Comparison of ENCODE assay signal across 9 cellular contexts in genomic region chr1:112840631-112841624, GRCh38.
DNase-seq lines count a peak whose midpoint lies in the region; ATAC-seq, FAIRE-seq and TF ChIP-seq lines count a peak whose summit lies in the region.
"Had no signal": no experiment of that assay in that cellular context is flagged by ENCODE, and none has a peak within 500 bp of the region (broad histone marks: within the 10 kb centered on the region; RNA-seq: fewer than 3 reads in every experiment).

No MANE protein-coding gene starts in this region.

- no peaks in the 10 kb centered on the region for H4K20me1 ChIP-seq in keratinocyte (ENCODE audit: control insufficient read depth, extremely low read depth, insufficient read depth, low read length)

- no peaks in the 10 kb centered on the region for H3K79me2 ChIP-seq in keratinocyte (ENCODE audit: control insufficient read depth, insufficient read depth, low read length)

- H3K27me3 ChIP-seq in keratinocyte (ENCODE audit: control insufficient read depth, extremely low read depth, insufficient read depth, low read length) = no peaks in the 10 kb centered on the region
- no peaks in the 10 kb centered on the region for H3K27me3 ChIP-seq in ovary
- H3K27me3 ChIP-seq: heart right ventricle had no signal

- H3K27me3 Mint-ChIP-seq in activated CD4-positive, alpha-beta T cell treated with anti-CD3 and anti-CD28 coated beads for 36 hours = peaks cover 9% of the 10 kb centered on the region

- no peaks in the 10 kb centered on the region for H3K9me3 Mint-ChIP-seq in activated CD4-positive, alpha-beta T cell treated with anti-CD3 and anti-CD28 coated beads for 36 hours (ENCODE audit: low read depth)

- dilution Hi-C loops in keratinocyte (cut with MboI; ENCODE audit: extremely low pct_ligation_motif_present, low sequenced_read_pairs) = no loop called here

- H3K4me2 ChIP-seq in keratinocyte (ENCODE audit: control insufficient read depth, extremely low read depth, insufficient read depth, low read depth, low read length) = peak overlapping the region; percentile 4

- TF ChIP-seq CTCF in keratinocyte (optimal IDR thresholded peaks at IDR 0.05 in 1 of 3, IDR thresholded peaks at IDR 0.05 in 1 of 3, conservative IDR thresholded peaks at IDR 0.05 in 1 of 3; ENCODE audit: extremely low read depth in 1 of 3, insufficient read depth in 2 of 3, low read length in 3 of 3) (no peak), ovary (IDR thresholded peaks at IDR 0.05) (no peak)

- no peak overlapping the region for H3K27ac Mint-ChIP-seq in activated CD4-positive, alpha-beta T cell treated with anti-CD3 and anti-CD28 coated beads for 36 hours

- H3K9ac ChIP-seq in keratinocyte (ENCODE audit: control insufficient read depth, extremely low read depth, insufficient read depth, low read length) = no peak overlapping the region

- H3K36me3 ChIP-seq in keratinocyte (ENCODE audit: control insufficient read depth in 2 of 2, extremely low read depth in 1 of 2, insufficient read depth in 2 of 2, low read length in 2 of 2) (no peaks in the 10 kb centered on the region), ovary (no peaks in the 10 kb centered on the region)
- H3K36me3 ChIP-seq: heart right ventricle had no signal

- H2AFZ ChIP-seq in keratinocyte (ENCODE audit: control insufficient read depth, low read length) = peak overlapping the region; percentile 40

- no peak for TF ChIP-seq EP300 in ovary (IDR thresholded peaks at IDR 0.05)

- peaks cover 12% of the 10 kb centered on the region for H3K4me1 Mint-ChIP-seq in activated CD4-positive, alpha-beta T cell treated with anti-CD3 and anti-CD28 coated beads for 36 hours

- no peak overlapping the region for H3K27ac ChIP-seq in keratinocyte (ENCODE audit: control insufficient read depth, insufficient read depth, low read length)
- no peak overlapping the region for H3K27ac ChIP-seq in ovary

- H3K4me1 ChIP-seq in keratinocyte (ENCODE audit: control insufficient read depth, extremely low read depth, insufficient read depth, low read length) (peaks cover 19% of the 10 kb centered on the region), ovary (ENCODE audit: insufficient read depth) (no peaks in the 10 kb centered on the region)

- no peaks in the 10 kb centered on the region for H3K36me3 Mint-ChIP-seq in activated CD4-positive, alpha-beta T cell treated with anti-CD3 and anti-CD28 coated beads for 36 hours (ENCODE audit: low read depth)

- no peak for TF ChIP-seq POLR2A in ovary (IDR thresholded peaks at IDR 0.05)

- no peaks in the 10 kb centered on the region for H3K9me1 ChIP-seq in keratinocyte (ENCODE audit: control insufficient read depth, extremely low read depth, insufficient read depth, low read length)

- no peak for FAIRE-seq in keratinocyte (lab: Jason Lieb, UNC)

- ATAC-seq in activated CD4-positive, alpha-beta T cell treated with anti-CD3 and anti-CD28 coated beads for 36 hours = no peak

- WGBS in ovary, 3 donors = 83 to 85% (median 83%) methylated on average over 7 of the region's 7 CpGs

- H3K9me3 ChIP-seq in keratinocyte (ENCODE audit: control insufficient read depth, low read depth, low read length) (no peaks in the 10 kb centered on the region), ovary (no peaks in the 10 kb centered on the region)
- H3K9me3 ChIP-seq: heart right ventricle had no signal

- H3K4me3 Mint-ChIP-seq in activated CD4-positive, alpha-beta T cell treated with anti-CD3 and anti-CD28 coated beads for 36 hours = no peak overlapping the region

- DNase-seq in ELR (ENCODE audit: low read depth) (peak; percentile 48), HEK293T (ENCODE audit: extremely low spot score) (no peak), NCI-H510A (lab: John Stamatoyannopoulos, UW) (peak; percentile 61), keratinocyte (ENCODE audit: low read depth, low spot score) (no peak), ovary (no peak), cerebellar cortex (ENCODE audit: low spot score) (no peak)
- no peak for DNase-seq in stimulated activated naive CD4-positive, alpha-beta T cell treated with Interleukin-2 at 50 U/mL for 16 hours (lab: John Stamatoyannopoulos, UW)
- no peak for DNase-seq in activated CD4-positive, alpha-beta T cell treated with anti-CD3 and anti-CD28 coated beads for 36 hours
- DNase-seq: heart right ventricle had no signal

- CTCF ChIA-PET in HEK293T (lab: Yijun Ruan, JAX) = interaction anchor here (0.6 kb wide), 1 partner anchor 232 kb away, joined by 4 read pairs; the partner anchor contains the start of gene LRIG2
- CTCF ChIA-PET in activated CD4-positive, alpha-beta T cell treated with anti-CD3 and anti-CD28 coated beads for 36 hours (lab: Charles Lee) = interaction anchor here (0.6 to 1.1 kb wide), 4 partner anchors 11 to 956 kb away, joined by 3 to 4 read pairs (median 3); partner anchors contain the start of gene PPM1J

- H3K4me3 ChIP-seq in keratinocyte (ENCODE audit: control insufficient read depth in 2 of 3, extremely low read depth in 1 of 3, insufficient read depth in 2 of 3, low read depth in 1 of 3, low read length in 3 of 3) = no peak overlapping the region
- no peak overlapping the region for H3K4me3 ChIP-seq in ovary
- H3K4me3 ChIP-seq: heart right ventricle had no signal

- POLR2A ChIA-PET in HEK293T (lab: Yijun Ruan, JAX) = no interaction called here
- POLR2A ChIA-PET in activated CD4-positive, alpha-beta T cell treated with anti-CD3 and anti-CD28 coated beads for 36 hours (lab: Charles Lee) = interaction anchor here (0.6 kb wide), 2 partner anchors 45 to 789 kb away, joined by 3 to 4 read pairs; no protein-coding TSS in a partner anchor

- intact Hi-C loops in ovary (cut with DNase I) = no loop called here
- intact Hi-C loops in activated CD4-positive, alpha-beta T cell treated with anti-CD3 and anti-CD28 coated beads for 36 hours (cut with DNase I, micrococcal nuclease) = no loop called here

TF ChIP-seq in HEK293T, 16 proteins besides CTCF, POLR2A, EP300 and RAD21:
- TF ChIP-seq CTBP1 (IDR thresholded peaks at IDR 0.05; ENCODE audit: borderline replicate concordance) = no peak
- TF ChIP-seq, protein P1, sequence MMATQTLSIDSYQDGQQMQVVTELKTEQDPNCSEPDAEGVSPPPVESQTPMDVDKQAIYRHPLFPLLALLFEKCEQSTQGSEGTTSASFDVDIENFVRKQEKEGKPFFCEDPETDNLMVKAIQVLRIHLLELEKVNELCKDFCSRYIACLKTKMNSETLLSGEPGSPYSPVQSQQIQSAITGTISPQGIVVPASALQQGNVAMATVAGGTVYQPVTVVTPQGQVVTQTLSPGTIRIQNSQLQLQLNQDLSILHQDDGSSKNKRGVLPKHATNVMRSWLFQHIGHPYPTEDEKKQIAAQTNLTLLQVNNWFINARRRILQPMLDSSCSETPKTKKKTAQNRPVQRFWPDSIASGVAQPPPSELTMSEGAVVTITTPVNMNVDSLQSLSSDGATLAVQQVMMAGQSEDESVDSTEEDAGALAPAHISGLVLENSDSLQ (IDR thresholded peaks at IDR 0.05) = peak; percentile 53; the same call in 1 of the 2 replicates
TF ChIP-seq in HEK293T: peak in this region for 1.

Comparison
In these comparisons a context has a peak if more than half of its experiments do, and no peak if none do; other contexts are left out.
1. DNase-seq: peak in ELR (single experiment) and NCI-H510A (single experiment); none in HEK293T (single experiment), keratinocyte (single experiment), stimulated activated naive CD4-positive, alpha-beta T cell treated with Interleukin-2 at 50 U/mL for 16 hours (single experiment), ovary (0 of 5), activated CD4-positive, alpha-beta T cell treated with anti-CD3 and anti-CD28 coated beads for 36 hours (single experiment) and cerebellar cortex (single experiment).